In the genomic region with DNA sequence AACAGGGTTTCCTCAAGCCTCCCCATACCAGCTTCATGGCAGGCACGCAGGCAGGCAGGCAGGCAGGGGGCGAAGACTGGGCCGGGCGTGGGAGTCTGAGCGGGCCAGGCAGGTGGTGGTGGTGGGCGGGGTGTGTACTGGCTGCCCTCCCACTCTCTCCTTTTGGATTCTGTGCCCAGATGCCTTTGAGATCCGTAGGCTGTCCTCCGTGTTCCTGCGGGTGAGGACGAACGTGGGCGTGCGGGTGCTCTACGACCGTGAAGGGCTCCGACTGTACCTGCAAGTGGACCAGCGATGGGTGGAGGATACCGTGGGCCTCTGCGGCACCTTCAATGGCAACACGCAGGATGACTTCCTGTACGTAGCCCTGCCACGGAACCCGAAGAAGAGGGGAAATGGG, we compare ENCODE assay signal across 2 cellular contexts.
TF ChIP-seq lines count a peak whose summit lies in the region.

No MANE protein-coding gene starts in this region.

TF ChIP-seq in GM23338, 12 proteins besides CTCF, POLR2A, EP300 and RAD21 (continued from another document):
- TF ChIP-seq, protein P1, sequence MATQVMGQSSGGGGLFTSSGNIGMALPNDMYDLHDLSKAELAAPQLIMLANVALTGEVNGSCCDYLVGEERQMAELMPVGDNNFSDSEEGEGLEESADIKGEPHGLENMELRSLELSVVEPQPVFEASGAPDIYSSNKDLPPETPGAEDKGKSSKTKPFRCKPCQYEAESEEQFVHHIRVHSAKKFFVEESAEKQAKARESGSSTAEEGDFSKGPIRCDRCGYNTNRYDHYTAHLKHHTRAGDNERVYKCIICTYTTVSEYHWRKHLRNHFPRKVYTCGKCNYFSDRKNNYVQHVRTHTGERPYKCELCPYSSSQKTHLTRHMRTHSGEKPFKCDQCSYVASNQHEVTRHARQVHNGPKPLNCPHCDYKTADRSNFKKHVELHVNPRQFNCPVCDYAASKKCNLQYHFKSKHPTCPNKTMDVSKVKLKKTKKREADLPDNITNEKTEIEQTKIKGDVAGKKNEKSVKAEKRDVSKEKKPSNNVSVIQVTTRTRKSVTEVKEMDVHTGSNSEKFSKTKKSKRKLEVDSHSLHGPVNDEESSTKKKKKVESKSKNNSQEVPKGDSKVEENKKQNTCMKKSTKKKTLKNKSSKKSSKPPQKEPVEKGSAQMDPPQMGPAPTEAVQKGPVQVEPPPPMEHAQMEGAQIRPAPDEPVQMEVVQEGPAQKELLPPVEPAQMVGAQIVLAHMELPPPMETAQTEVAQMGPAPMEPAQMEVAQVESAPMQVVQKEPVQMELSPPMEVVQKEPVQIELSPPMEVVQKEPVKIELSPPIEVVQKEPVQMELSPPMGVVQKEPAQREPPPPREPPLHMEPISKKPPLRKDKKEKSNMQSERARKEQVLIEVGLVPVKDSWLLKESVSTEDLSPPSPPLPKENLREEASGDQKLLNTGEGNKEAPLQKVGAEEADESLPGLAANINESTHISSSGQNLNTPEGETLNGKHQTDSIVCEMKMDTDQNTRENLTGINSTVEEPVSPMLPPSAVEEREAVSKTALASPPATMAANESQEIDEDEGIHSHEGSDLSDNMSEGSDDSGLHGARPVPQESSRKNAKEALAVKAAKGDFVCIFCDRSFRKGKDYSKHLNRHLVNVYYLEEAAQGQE (IDR thresholded peaks at IDR 0.05; ENCODE audit: unreplicated experiment): no peak
- no peak for TF ChIP-seq CREB1 (CRISPR knock-in tag; IDR thresholded peaks at IDR 0.05; ENCODE audit: low read depth)
- TF ChIP-seq JUNB (IDR thresholded peaks at IDR 0.05; ENCODE audit: unreplicated experiment): no peak
- TF ChIP-seq EZH2 (IDR thresholded peaks at IDR 0.05; ENCODE audit: low read depth, unreplicated experiment): no peak
- TF ChIP-seq NANOG (IDR thresholded peaks at IDR 0.05; ENCODE audit: borderline replicate concordance): no peak
- TF ChIP-seq ZNF114 (CRISPR knock-in tag; IDR thresholded peaks at IDR 0.05): no peak

TF ChIP-seq in HEK293, 187 proteins besides CTCF, POLR2A, EP300 and RAD21 (continued from another document):
- TF ChIP-seq, protein P2, sequence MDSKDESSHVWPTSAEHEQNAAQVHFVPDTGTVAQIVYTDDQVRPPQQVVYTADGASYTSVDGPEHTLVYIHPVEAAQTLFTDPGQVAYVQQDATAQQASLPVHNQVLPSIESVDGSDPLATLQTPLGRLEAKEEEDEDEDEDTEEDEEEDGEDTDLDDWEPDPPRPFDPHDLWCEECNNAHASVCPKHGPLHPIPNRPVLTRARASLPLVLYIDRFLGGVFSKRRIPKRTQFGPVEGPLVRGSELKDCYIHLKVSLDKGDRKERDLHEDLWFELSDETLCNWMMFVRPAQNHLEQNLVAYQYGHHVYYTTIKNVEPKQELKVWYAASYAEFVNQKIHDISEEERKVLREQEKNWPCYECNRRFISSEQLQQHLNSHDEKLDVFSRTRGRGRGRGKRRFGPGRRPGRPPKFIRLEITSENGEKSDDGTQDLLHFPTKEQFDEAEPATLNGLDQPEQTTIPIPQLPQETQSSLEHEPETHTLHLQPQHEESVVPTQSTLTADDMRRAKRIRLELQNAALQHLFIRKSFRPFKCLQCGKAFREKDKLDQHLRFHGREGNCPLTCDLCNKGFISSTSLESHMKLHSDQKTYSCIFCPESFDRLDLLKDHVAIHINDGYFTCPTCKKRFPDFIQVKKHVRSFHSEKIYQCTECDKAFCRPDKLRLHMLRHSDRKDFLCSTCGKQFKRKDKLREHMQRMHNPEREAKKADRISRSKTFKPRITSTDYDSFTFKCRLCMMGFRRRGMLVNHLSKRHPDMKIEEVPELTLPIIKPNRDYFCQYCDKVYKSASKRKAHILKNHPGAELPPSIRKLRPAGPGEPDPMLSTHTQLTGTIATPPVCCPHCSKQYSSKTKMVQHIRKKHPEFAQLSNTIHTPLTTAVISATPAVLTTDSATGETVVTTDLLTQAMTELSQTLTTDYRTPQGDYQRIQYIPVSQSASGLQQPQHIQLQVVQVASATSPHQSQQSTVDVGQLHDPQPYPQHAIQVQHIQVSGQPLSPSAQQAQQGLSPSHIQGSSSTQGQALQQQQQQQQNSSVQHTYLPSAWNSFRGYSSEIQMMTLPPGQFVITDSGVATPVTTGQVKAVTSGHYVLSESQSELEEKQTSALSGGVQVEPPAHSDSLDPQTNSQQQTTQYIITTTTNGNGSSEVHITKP (tag by site-specific recombination; IDR thresholded peaks at IDR 0.05): no peak
